Comparison of ENCODE assay signal across 8 cellular contexts in genomic region chr11:119196833-119197483, GRCh38. TPM values are rescaled to one million over a fixed set of nuclear protein-coding genes. Genes with fewer than 3 reads are reported as not detected.
DNase-seq lines count a peak whose midpoint lies in the region; ATAC-seq, FAIRE-seq and TF ChIP-seq lines count a peak whose summit lies in the region.

No MANE protein-coding gene starts in this region.

- H3K4me1 ChIP-seq in esophagus squamous epithelium: peaks cover 0 to 7% (median 0%) of the 10 kb centered on the region in 3 donors

- no peak overlapping the region for H3K27ac Mint-ChIP-seq in natural killer cell

- peaks cover 0 to 9% of the 10 kb centered on the region in 2 donors for H3K4me1 Mint-ChIP-seq in natural killer cell

- peak; percentile 88 for DNase-seq in LHCN-M2 (ENCODE audit: low read depth)
- peak; percentile 16 for DNase-seq in OCI-M2 (lab: John Stamatoyannopoulos, UW; ENCODE audit: unreplicated experiment)
- peak; percentile 71 for DNase-seq in activated T-cell treated with anti-CD3 and anti-CD28 coated beads for 4 hours
- no peak for DNase-seq in esophagus squamous epithelium (lab: John Stamatoyannopoulos, UW)
- DNase-seq in natural killer cell: peak; percentile 36
- DNase-seq in substantia nigra (lab: John Stamatoyannopoulos, UW): peak in 27 of 49 donors; percentile 3 to 66 (median 24)

- ATAC-seq in GM18867 (IDR thresholded peaks at IDR 0.05; ENCODE audit: unreplicated experiment): peak; percentile 73
- peak; percentile 89 to 98 (median 96) for ATAC-seq in natural killer cell

- 40 to 41% methylated on average over 5 of the region's 5 CpGs for WGBS in esophagus squamous epithelium, 2 donors

- H3K4me3 Mint-ChIP-seq in natural killer cell: no peak overlapping the region

- H3K9me3 Mint-ChIP-seq in natural killer cell: no peaks in the 10 kb centered on the region

- no peaks in the 10 kb centered on the region for H3K9me3 ChIP-seq in esophagus squamous epithelium

- no peaks in the 10 kb centered on the region for H3K36me3 ChIP-seq in esophagus squamous epithelium

- peak; percentile 64 to 87 (median 80) for TF ChIP-seq CTCF in esophagus squamous epithelium (IDR thresholded peaks at IDR 0.05)
- TF ChIP-seq CTCF in natural killer cell (IDR thresholded peaks at IDR 0.05): peak; percentile 76

- H3K4me3 ChIP-seq in esophagus squamous epithelium: no peak overlapping the region

- H3K27me3 ChIP-seq in esophagus squamous epithelium: no peaks in the 10 kb centered on the region

- H3K36me3 Mint-ChIP-seq in natural killer cell: no peaks in the 10 kb centered on the region

- H3K27me3 Mint-ChIP-seq in natural killer cell (ENCODE audit: low read depth in 2 of 2): peaks cover 7 to 8% of the 10 kb centered on the region in 2 donors

- TF ChIP-seq POLR2A in esophagus squamous epithelium (IDR thresholded peaks at IDR 0.05): no peak

- intact Hi-C loops in esophagus squamous epithelium (cut with DNase I) (loop anchor here (10.0 kb wide), 1 partner anchor 102 kb away; a partner anchor contains a TSS), natural killer cell (cut with micrococcal nuclease) (loop anchor here (1.0 to 10.0 kb wide), 2 partner anchors 29 to 142 kb away; partner anchors contain the start of genes HYOU1 and NLRX1)

- H3K27ac ChIP-seq in esophagus squamous epithelium: no peak overlapping the region
- H3K27ac ChIP-seq in substantia nigra (ENCODE audit: low read depth, low read length, poor library complexity, severe bottlenecking): no peak overlapping the region

- FAIRE-seq in A204.1 (lab: Jason Lieb, UNC): peak; percentile 93

RNA-seq across cellular contexts. Expression of gene CBL, which starts 9.2 kb away (rescaled TPM):
- total RNA-seq in LHCN-M2 (2014; rRNA removed) (18.1 and 18.3 TPM in 2 replicates), esophagus squamous epithelium (10 to 100 TPM in 3 of 4 donors, 1 to 10 TPM in 1; 9.9 to 14.2 (median 12.4) TPM), natural killer cell (10 to 100 TPM; 29.0 to 32.5 (median 30.1) TPM)
- 7.6 TPM for polyA plus RNA-seq in LHCN-M2 (2012)

RNA-seq across cellular contexts. Expression of gene NHERF4, which starts 11.7 kb away (rescaled TPM):
- total RNA-seq in LHCN-M2 (2014; rRNA removed) (not detected in 2 replicates), esophagus squamous epithelium (under 1 TPM in 1 of 4 donors, not detected in 3; under 0.01 TPM), natural killer cell (under 1 TPM; 0.33 to 0.48 (median 0.40) TPM)
- polyA plus RNA-seq in LHCN-M2 (2012): not detected

RNA-seq across cellular contexts. Expression of gene NLRX1, which starts 28.4 kb away (rescaled TPM):
- 8.7 and 9.4 TPM in 2 replicates for total RNA-seq in LHCN-M2 (2014; rRNA removed)
- 8.2 TPM for polyA plus RNA-seq in LHCN-M2 (2012)
- 10 to 100 TPM; 31.5 to 83.3 (median 67.5) TPM for total RNA-seq in esophagus squamous epithelium
- 10 to 100 TPM; 12.4 to 16.4 (median 13.8) TPM for total RNA-seq in natural killer cell

RNA-seq across cellular contexts. Expression of gene ABCG4, which starts 48.1 kb away (rescaled TPM):
- 0.06 TPM in 2 replicates for total RNA-seq in LHCN-M2 (2014; rRNA removed)
- 0.17 TPM for polyA plus RNA-seq in LHCN-M2 (2012)
- under 1 TPM; 0.15 to 0.94 (median 0.39) TPM for total RNA-seq in esophagus squamous epithelium
- under 1 TPM in 1 of 3 donors, not detected in 2; 0.09 TPM for total RNA-seq in natural killer cell
